19 cellular contexts compared by ENCODE assay signal in genomic region chr4:22672944-22673343, GRCh38. TPM values are rescaled to one million over a fixed set of nuclear protein-coding genes. Genes with fewer than 3 reads are reported as not detected.
"Had no signal": no experiment of that assay in that cellular context is flagged by ENCODE, and none has a peak within 500 bp of the region (broad histone marks: within the 10 kb centered on the region; RNA-seq: fewer than 3 reads in every experiment).

No MANE protein-coding gene starts in this region.

- H3K9me3 Mint-ChIP-seq: activated CD4-positive, alpha-beta memory T cell treated with anti-CD3 and anti-CD28 coated beads, Interleukin-2, amount 10 ng/mL, durations not matched to agents 7 days and 5 days had no signal

- ATAC-seq: body of pancreas, lower lobe of right lung had no signal

- H3K4me3 ChIP-seq: body of pancreas, esophagus muscularis mucosa, lower lobe of right lung, upper lobe of left lung had no signal

- H3K27me3 ChIP-seq: body of pancreas, esophagus muscularis mucosa, upper lobe of left lung had no signal

- H3K4me1 ChIP-seq: body of pancreas, lower lobe of right lung had no signal

- H3K27me3 Mint-ChIP-seq: activated CD4-positive, alpha-beta memory T cell treated with anti-CD3 and anti-CD28 coated beads, Interleukin-2, amount 10 ng/mL, durations not matched to agents 7 days and 5 days had no signal

- DNase-seq: activated CD4-positive, alpha-beta memory T cell treated with anti-CD3 and anti-CD28 coated beads, Interleukin-2, amount 10 ng/mL, durations not matched to agents 7 days and 5 days; activated CD4-positive, CD25-positive, alpha-beta regulatory T cell treated with anti-CD3 and anti-CD28 coated beads, Interleukin-2, amount 50 U/mL, for 72 hours; activated CD8-positive, alpha-beta memory T cell treated with anti-CD3 and anti-CD28 coated beads, Interleukin-2, amount 50 U/mL, for 4 hours; activated naive CD4-positive, alpha-beta T cell treated with Interleukin-2 at 50 U/mL for 16 hours; amygdala; body of pancreas; caudate nucleus; cortex of kidney; effector CD4-positive, alpha-beta T cell; left colon; lower lobe of right lung; midbrain; stimulated activated CD4-positive, alpha-beta T cell treated with anti-CD3 and anti-CD28 coated beads, Interleukin-4, amount 100 ng/mL, for 24 hours; SW 1271; T1000; upper lobe of left lung had no signal

- H3K27ac Mint-ChIP-seq: activated CD4-positive, alpha-beta memory T cell treated with anti-CD3 and anti-CD28 coated beads, Interleukin-2, amount 10 ng/mL, durations not matched to agents 7 days and 5 days had no signal

- H3K9me3 ChIP-seq: body of pancreas, esophagus muscularis mucosa, lower lobe of right lung, upper lobe of left lung had no signal

- H3K4me3 Mint-ChIP-seq: activated CD4-positive, alpha-beta memory T cell treated with anti-CD3 and anti-CD28 coated beads, Interleukin-2, amount 10 ng/mL, durations not matched to agents 7 days and 5 days had no signal

- H3K36me3 ChIP-seq: esophagus muscularis mucosa, lower lobe of right lung, upper lobe of left lung had no signal

- H3K27ac ChIP-seq: body of pancreas, esophagus muscularis mucosa, lower lobe of right lung, upper lobe of left lung had no signal

RNA-seq across cellular contexts. Expression of gene GBA3, which starts 19.8 kb away (rescaled TPM):
- total RNA-seq: activated CD4-positive, alpha-beta memory T cell treated with anti-CD3 and anti-CD28 coated beads, Interleukin-2, amount 10 ng/mL, durations not matched to agents 7 days and 5 days; esophagus muscularis mucosa; myocyte; skeletal muscle tissue had no signal
